13 cellular contexts compared by ENCODE assay signal in genomic region chr6:74534485-74535211, GRCh38.
DNase-seq lines count a peak whose midpoint lies in the region; ATAC-seq and TF ChIP-seq lines count a peak whose summit lies in the region.
"Had no signal": no experiment of that assay in that cellular context is flagged by ENCODE, and none has a peak within 500 bp of the region (broad histone marks: within the 10 kb centered on the region; RNA-seq: fewer than 3 reads in every experiment).

No MANE protein-coding gene starts in this region.

- no peak for ATAC-seq in GM21515 (IDR thresholded peaks at IDR 0.05; ENCODE audit: unreplicated experiment)
- ATAC-seq in omental fat pad (ENCODE audit: low FRiP score), result no peak
- no peak for ATAC-seq in T-cell (replicated peaks in 1 of 4)

- no peaks in the 10 kb centered on the region for H3K36me3 ChIP-seq in BJ (ENCODE audit: control insufficient read depth, insufficient read depth, low read length)

- H3K27me3 ChIP-seq in BJ (ENCODE audit: control insufficient read depth, insufficient read depth, low read length), result no peaks in the 10 kb centered on the region

- no peaks in the 10 kb centered on the region for H3K36me3 Mint-ChIP-seq in nephron progenitor cell (ENCODE audit: low read depth)
- no peaks in the 10 kb centered on the region for H3K36me3 Mint-ChIP-seq in T-cell

- H3K27ac Mint-ChIP-seq in nephron progenitor cell (peak overlapping the region; percentile 29), T-cell (no peak overlapping the region)
- H3K27ac Mint-ChIP-seq: activated B cell treated with CpG ODN at 0.5 μM for 24 hours; activated T-helper 1 cell treated with anti-CD3 and anti-CD28 coated beads, Interleukin-12 subunit alpha, Interleukin-12 subunit beta, Interleukin-2, Interleukin-4 antibody, amounts not matched to agents 30 ng/mL and 10 ng/mL and 1 ng/mL, durations not matched to agents 14 hours and 24 hours and 36 hours had no signal

- H3K4me3 ChIP-seq in BJ (ENCODE audit: low read depth, low read length), result no peak overlapping the region

- CTCF ChIA-PET in BJ (lab: Yijun Ruan, JAX) (interaction anchor here (1.2 kb wide), 1 partner anchor 19 kb away, joined by 4 read pairs; no protein-coding TSS in a partner anchor), T-cell (lab: Charles Lee) (no interaction called here)

- TF ChIP-seq CTCF in BJ (IDR thresholded peaks at IDR 0.05; ENCODE audit: insufficient read depth, low read depth, low read length) (no peak), nephron progenitor cell (IDR thresholded peaks at IDR 0.05) (no peak), omental fat pad (IDR thresholded peaks at IDR 0.05) (no peak)

- POLR2A ChIA-PET in BJ (lab: Charles Lee) (no interaction called here), T-cell (lab: Charles Lee) (no interaction called here)

- H3K27me3 Mint-ChIP-seq in nephron progenitor cell (ENCODE audit: low read depth, poor library complexity) (peaks cover 3% of the 10 kb centered on the region), T-cell (no peaks in the 10 kb centered on the region)
- H3K27me3 Mint-ChIP-seq: activated B cell treated with CpG ODN at 0.5 μM for 24 hours had no signal

- DNase-seq in BJ (ENCODE audit: low read depth) (peak; percentile 46), NCI-H226 (peak; percentile 61), fibroblast of gingiva (ENCODE audit: low read depth) (peak; percentile 80), nephron progenitor cell (no peak), omental fat pad (ENCODE audit: low spot score) (no peak), T-cell (no peak), NCI-H1092 (lab: John Stamatoyannopoulos, UW) (no peak)
- DNase-seq: activated B cell treated with CpG ODN at 0.5 μM for 24 hours; hypothalamus; NCI-H187; stimulated activated naive CD4-positive, alpha-beta T cell had no signal

- H3K4me3 Mint-ChIP-seq in nephron progenitor cell (no peak overlapping the region), T-cell (no peak overlapping the region)
- H3K4me3 Mint-ChIP-seq: activated B cell treated with CpG ODN at 0.5 μM for 24 hours; activated T-helper 1 cell treated with anti-CD3 and anti-CD28 coated beads, Interleukin-12 subunit alpha, Interleukin-12 subunit beta, Interleukin-2, Interleukin-4 antibody, amounts not matched to agents 30 ng/mL and 10 ng/mL and 1 ng/mL, durations not matched to agents 14 hours and 24 hours and 36 hours had no signal

- H3K4me1 Mint-ChIP-seq in nephron progenitor cell, result peaks cover 12% of the 10 kb centered on the region
- no peaks in the 10 kb centered on the region for H3K4me1 Mint-ChIP-seq in T-cell
- H3K4me1 Mint-ChIP-seq: activated B cell treated with CpG ODN at 0.5 μM for 24 hours had no signal

- H3K9me3 Mint-ChIP-seq in nephron progenitor cell, result peaks cover 7% of the 10 kb centered on the region
- peaks cover 4 to 7% (median 4%) of the 10 kb centered on the region in 3 donors for H3K9me3 Mint-ChIP-seq in T-cell
- H3K9me3 Mint-ChIP-seq: activated T-helper 1 cell treated with anti-CD3 and anti-CD28 coated beads, Interleukin-12 subunit alpha, Interleukin-12 subunit beta, Interleukin-2, Interleukin-4 antibody, amounts not matched to agents 30 ng/mL and 10 ng/mL and 1 ng/mL, durations not matched to agents 14 hours and 24 hours and 36 hours had no signal

Comparison
In these comparisons a context has a peak if more than half of its experiments do, and no peak if none do; other contexts are left out.
1. DNase-seq: peak in BJ (single experiment), NCI-H226 (single experiment) and fibroblast of gingiva (single experiment); none in nephron progenitor cell (single experiment), omental fat pad (single experiment), T-cell (0 of 34) and NCI-H1092 (single experiment).